In genomic region chr3:15356186-15356585, GRCh38 we compare ENCODE assay signal across 13 cellular contexts. TPM values are rescaled to one million over a fixed set of nuclear protein-coding genes. Genes with fewer than 3 reads are reported as not detected.
DNase-seq lines count a peak whose midpoint lies in the region; ATAC-seq and TF ChIP-seq lines count a peak whose summit lies in the region.
"Had no signal": no experiment of that assay in that cellular context is flagged by ENCODE, and none has a peak within 500 bp of the region (broad histone marks: within the 10 kb centered on the region; RNA-seq: fewer than 3 reads in every experiment).

No MANE protein-coding gene starts in this region.

- H3F3A ChIP-seq in DOHH2 (ENCODE audit: control insufficient read depth, insufficient read depth) = peaks cover 3% of the 10 kb centered on the region

- H3K4me3 ChIP-seq in DOHH2 (ENCODE audit: low read length) = no peak overlapping the region
- H3K4me3 ChIP-seq: left lung had no signal

- no peak overlapping the region for H3K27ac ChIP-seq in DOHH2 (ENCODE audit: low read depth, low read length)
- H3K27ac ChIP-seq: foreskin keratinocyte, left lung had no signal

- H3K36me3 Mint-ChIP-seq in IgD-negative memory B cell (peaks cover 4% of the 10 kb centered on the region), chondrocyte (ENCODE audit: low read depth) (no peaks in the 10 kb centered on the region), neural crest cell (ENCODE audit: low read depth) (no peaks in the 10 kb centered on the region)

- TF ChIP-seq CTCF in DOHH2 (IDR thresholded peaks at IDR 0.05; ENCODE audit: low read depth, low read length, poor library complexity, severe bottlenecking) (no peak), chondrocyte (IDR thresholded peaks at IDR 0.05) (no peak), neural crest cell (conservative IDR thresholded peaks at IDR 0.05) (no peak)

- ATAC-seq in sciatic nerve = no peak
- ATAC-seq: foreskin keratinocyte, left lung had no signal

- no peaks in the 10 kb centered on the region; the same call in 1 of the 2 replicates for H3K9me3 ChIP-seq in DOHH2 (ENCODE audit: control insufficient read depth, insufficient read depth, low read length)

- H3K36me3 ChIP-seq in DOHH2 (ENCODE audit: control insufficient read depth, low read length) = no peaks in the 10 kb centered on the region
- H3K36me3 ChIP-seq: left lung had no signal

- no peaks in the 10 kb centered on the region for H3K79me2 ChIP-seq in DOHH2 (ENCODE audit: control insufficient read depth, low read length)

- H3K27me3 ChIP-seq in DOHH2 (ENCODE audit: control insufficient read depth, low read length) = no peaks in the 10 kb centered on the region
- H3K27me3 ChIP-seq: foreskin keratinocyte, left lung had no signal

- H3K4me1 Mint-ChIP-seq in IgD-negative memory B cell = peaks cover 28 to 32% (median 31%) of the 10 kb centered on the region in 3 donors
- peaks cover 12% of the 10 kb centered on the region for H3K4me1 Mint-ChIP-seq in chondrocyte (ENCODE audit: low read depth)
- H3K4me1 Mint-ChIP-seq in neural crest cell = peaks cover 7% of the 10 kb centered on the region

- peak overlapping the region; percentile 10; the same call in 1 of the 2 replicates for H3K4me2 ChIP-seq in DOHH2 (ENCODE audit: low read length)

- H3K27ac Mint-ChIP-seq in IgD-negative memory B cell (peak overlapping the region; percentile 11 to 84 (median 63)), chondrocyte (ENCODE audit: unreplicated experiment) (peak overlapping the region; percentile 27), neural crest cell (ENCODE audit: unreplicated experiment) (peak overlapping the region; percentile 5)

- H3K9me3 Mint-ChIP-seq in IgD-negative memory B cell (peaks cover 0 to 2% (median under 1%) of the 10 kb centered on the region in 3 donors), chondrocyte (ENCODE audit: low read depth) (no peaks in the 10 kb centered on the region), neural crest cell (no peaks in the 10 kb centered on the region)

- no peaks in the 10 kb centered on the region for H3K27me3 Mint-ChIP-seq in IgD-negative memory B cell
- H3K27me3 Mint-ChIP-seq in chondrocyte (ENCODE audit: low read depth) = no peaks in the 10 kb centered on the region
- peaks cover 3% of the 10 kb centered on the region for H3K27me3 Mint-ChIP-seq in neural crest cell (ENCODE audit: low read depth)

- no peaks in the 10 kb centered on the region for H3K9me2 ChIP-seq in DOHH2 (replicated peaks; ENCODE audit: control insufficient read depth, low read length)

- intact Hi-C loops in sciatic nerve (cut with DNase I) = no loop called here

- peaks cover 43% of the 10 kb centered on the region for H3K4me1 ChIP-seq in DOHH2 (ENCODE audit: control insufficient read depth, low read length)

- H4K20me1 ChIP-seq in DOHH2 (ENCODE audit: control insufficient read depth, insufficient read depth, low read depth, low read length) = no peaks in the 10 kb centered on the region

- no peak for DNase-seq in chondrocyte (ENCODE audit: low spot score)
- no peak for DNase-seq in neural crest cell (ENCODE audit: low read depth, low spot score)
- no peak for DNase-seq in NCI-H2227 treated with DMSO at 0.1 percent for 48 hours (lab: John Stamatoyannopoulos, UW)
- no peak for DNase-seq in sciatic nerve (ENCODE audit: low spot score)
- no peak for DNase-seq in NCI-H146 treated with DMSO at 0.1 percent for 48 hours (lab: John Stamatoyannopoulos, UW; ENCODE audit: unreplicated experiment)
- DNase-seq: foreskin keratinocyte; HCEC 1CT; left lung; NCI-H2029 treated with DMSO at 0.1 percent for 48 hours; stimulated activated CD4-positive, alpha-beta T cell treated with anti-CD3 and anti-CD28 coated beads, Interleukin-4, amount 100 ng/mL, for 4 hours; substantia nigra had no signal

- peak overlapping the region in 2 of 4 donors; percentile 1 to 19 for H3K4me3 Mint-ChIP-seq in IgD-negative memory B cell
- H3K4me3 Mint-ChIP-seq in chondrocyte (ENCODE audit: unreplicated experiment) = no peak overlapping the region
- no peak overlapping the region for H3K4me3 Mint-ChIP-seq in neural crest cell

RNA-seq across cellular contexts. Expression of gene SH3BP5, which starts 23.8 kb away (rescaled TPM):
- polyA plus RNA-seq in IgD-negative memory B cell = 117 TPM
- 12.2 to 13.5 TPM (median 13.3 TPM) in 3 replicates for total RNA-seq in chondrocyte
- 4.8 and 5.2 TPM in 2 replicates for total RNA-seq in neural crest cell
- total RNA-seq in sciatic nerve = 143 TPM

Comparison
In these comparisons a context has a peak if more than half of its experiments do, and no peak if none do; other contexts are left out.
1. H3K27ac Mint-ChIP-seq: peak in every context shown above with its lines; median percentile 63 in IgD-negative memory B cell; 27 in chondrocyte; 5 in neural crest cell.